2 cellular contexts compared by ENCODE assay signal in genomic region chr18:32176745-32177144, GRCh38.
TF ChIP-seq lines count a peak whose summit lies in the region.

No MANE protein-coding gene starts in this region.

TF ChIP-seq in HEK293, 187 proteins besides CTCF, POLR2A, EP300 and RAD21:
- TF ChIP-seq ZNF366 (tag by site-specific recombination; conservative IDR thresholded peaks at IDR 0.05) (peak; percentile 94), ZBTB17 (tag by site-specific recombination; IDR thresholded peaks at IDR 0.05) (0 out of 2 replicates have a peak, but pooled peaks have one; percentile 13)

TF ChIP-seq in K562, 482 proteins besides CTCF, POLR2A, EP300 and RAD21:
- peak; percentile 45 for TF ChIP-seq CREBBP (IDR thresholded peaks at IDR 0.05; ENCODE audit: low read depth, low read length)
